3 cellular contexts compared by ENCODE assay signal in genomic region chr20:61271273-61272221, GRCh38.
TF ChIP-seq lines count a peak whose summit lies in the region.

No MANE protein-coding gene starts in this region.

TF ChIP-seq in A549, 52 proteins besides CTCF, POLR2A, EP300 and RAD21:
- TF ChIP-seq MYC (IDR thresholded peaks at IDR 0.05; ENCODE audit: borderline replicate concordance, low read length) (no peak), E2F6 (IDR thresholded peaks at IDR 0.05; ENCODE audit: borderline replicate concordance, low read depth) (no peak), MAFK (IDR thresholded peaks at IDR 0.05; ENCODE audit: partially characterized antibody) (peak; percentile 90)

TF ChIP-seq in IMR-90, 13 proteins besides CTCF, POLR2A, EP300 and RAD21:
- no peak for TF ChIP-seq MXI1 (IDR thresholded peaks at IDR 0.05; ENCODE audit: borderline replicate concordance, low read depth, low read length)
- no peak for TF ChIP-seq ELK1 (IDR thresholded peaks at IDR 0.05; ENCODE audit: borderline replicate concordance, low read depth, low read length)
- peak; percentile 90 for TF ChIP-seq MAFK (IDR thresholded peaks at IDR 0.05; ENCODE audit: low read depth, low read length)

TF ChIP-seq in K562, 482 proteins besides CTCF, POLR2A, EP300 and RAD21:
- TF ChIP-seq ZNF316 (IDR thresholded peaks at IDR 0.05) (peak; percentile 52), STAG1 (CRISPR knock-in tag; IDR thresholded peaks at IDR 0.05; ENCODE audit: borderline replicate concordance) (no peak), ZNF134 (CRISPR knock-in tag; conservative IDR thresholded peaks at IDR 0.05) (no peak), MAFG (tag; conservative IDR thresholded peaks at IDR 0.05) (0 out of 2 replicates have a peak, but pooled peaks have one; percentile 13), YY1 (IDR thresholded peaks at IDR 0.05; ENCODE audit: borderline replicate concordance in 1 of 3, control insufficient read depth in 1 of 3, extremely low read depth in 1 of 3, insufficient read depth in 3 of 3, insufficient read length in 1 of 3, insufficient replicate concordance in 2 of 3, low read depth in 1 of 3, low read length in 2 of 3) (no peak), SIX5 (IDR thresholded peaks at IDR 0.05; ENCODE audit: borderline replicate concordance in 1 of 2, insufficient read depth in 1 of 2, low read depth in 1 of 2, low read length in 2 of 2) (no peak), MYNN (IDR thresholded peaks at IDR 0.05) (no peak), MYNN (CRISPR knock-in tag; IDR thresholded peaks at IDR 0.05) (no peak), MAFK (IDR thresholded peaks at IDR 0.05; ENCODE audit: low read length) (no peak), ZNF511 (CRISPR knock-in tag; IDR thresholded peaks at IDR 0.05) (no peak), KAT2B (IDR thresholded peaks at IDR 0.05; ENCODE audit: low read depth, low read length) (no peak), ZNF79 (CRISPR knock-in tag; IDR thresholded peaks at IDR 0.05; ENCODE audit: low read depth) (no peak), C11orf30 (IDR thresholded peaks at IDR 0.05; ENCODE audit: low read depth) (peak; percentile 49; the same call in 1 of the 2 replicates)
